8 cellular contexts compared by ENCODE assay signal in the genomic region with DNA sequence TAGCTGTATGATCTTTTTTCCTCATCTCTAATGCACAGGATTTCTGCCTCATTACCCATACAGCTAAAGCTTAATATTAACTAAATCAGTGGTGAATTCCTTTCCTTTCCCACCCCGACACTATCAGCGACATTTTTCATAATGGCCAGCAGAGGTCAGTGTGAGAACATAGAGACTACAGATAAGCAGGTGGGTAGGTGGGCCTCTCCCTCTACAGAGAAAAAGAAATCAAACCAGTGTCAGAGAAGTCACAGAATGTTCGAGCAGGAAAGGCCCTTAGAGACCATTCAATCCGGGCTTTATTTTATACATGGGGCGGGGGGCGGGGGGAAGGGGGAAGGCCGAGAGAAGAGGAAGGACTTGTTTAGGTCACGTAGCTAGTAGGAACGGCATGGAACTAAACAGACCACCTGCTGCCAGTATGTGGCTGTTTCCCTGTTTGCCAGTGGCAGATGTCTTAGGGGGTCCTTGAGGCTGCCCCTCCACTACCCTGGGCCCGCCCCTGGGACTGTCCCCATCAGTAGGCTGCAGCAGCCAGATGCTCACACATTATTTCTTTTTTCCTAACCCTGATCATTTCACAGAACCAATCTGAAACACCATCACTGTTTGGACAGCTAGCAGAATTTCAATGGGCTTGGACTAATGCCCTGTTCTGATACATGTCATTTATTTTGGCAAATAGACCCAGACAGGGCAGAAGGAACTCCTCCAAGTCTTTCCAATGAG.
DNase-seq lines count a peak whose midpoint lies in the region; ATAC-seq and TF ChIP-seq lines count a peak whose summit lies in the region.

No MANE protein-coding gene starts in this region.

- peak; percentile 24 for DNase-seq in AG20443 (ENCODE audit: low spot score)
- peak; percentile 24 for DNase-seq in GM13976 (ENCODE audit: low spot score)
- no peak for DNase-seq in esophagus squamous epithelium (lab: John Stamatoyannopoulos, UW)
- DNase-seq in progenitor cell of endocrine pancreas (ENCODE audit: low spot score, unreplicated experiment) = peak; percentile 14
- no peak for DNase-seq in CD8-positive, alpha-beta memory T cell

- no peak for TF ChIP-seq POLR2A in esophagus squamous epithelium (IDR thresholded peaks at IDR 0.05)

- peaks cover 4% of the 10 kb centered on the region for H3K4me1 Mint-ChIP-seq in progenitor cell of endocrine pancreas (ENCODE audit: low read depth)
- H3K4me1 Mint-ChIP-seq in CD8-positive, alpha-beta memory T cell = peaks cover 3 to 5% (median 4%) of the 10 kb centered on the region in 3 donors

- H3K9me3 Mint-ChIP-seq in progenitor cell of endocrine pancreas (ENCODE audit: low read depth) = no peaks in the 10 kb centered on the region
- H3K9me3 Mint-ChIP-seq in CD8-positive, alpha-beta memory T cell = no peaks in the 10 kb centered on the region

- peak overlapping the region; percentile 30 for H3K27ac Mint-ChIP-seq in progenitor cell of endocrine pancreas
- H3K27ac Mint-ChIP-seq in CD8-positive, alpha-beta memory T cell = peak overlapping the region in 1 of 8 donors; percentile 24

- H3K4me1 ChIP-seq in OCI-LY3 (ENCODE audit: low read length) = peaks cover 47% of the 10 kb centered on the region
- peaks cover 0 to 32% (median 3%) of the 10 kb centered on the region in 3 donors for H3K4me1 ChIP-seq in esophagus squamous epithelium
- no peaks in the 10 kb centered on the region for H3K4me1 ChIP-seq in CD8-positive, alpha-beta memory T cell (ENCODE audit: insufficient read depth, low read length)

- H3K4me3 ChIP-seq in OCI-LY3 (ENCODE audit: low read length) (peak overlapping the region; percentile 66), esophagus squamous epithelium (no peak overlapping the region)
- no peak overlapping the region for H3K4me3 ChIP-seq in CD8-positive, alpha-beta memory T cell (ENCODE audit: low read length)

- peak overlapping the region; percentile 78 for H3K4me2 ChIP-seq in OCI-LY3 (ENCODE audit: low read length)

- H3K36me3 Mint-ChIP-seq in progenitor cell of endocrine pancreas (ENCODE audit: insufficient read depth) = peaks cover 4% of the 10 kb centered on the region
- no peaks in the 10 kb centered on the region for H3K36me3 Mint-ChIP-seq in CD8-positive, alpha-beta memory T cell

- POLR2A ChIA-PET in CD8-positive, alpha-beta memory T cell (lab: Charles Lee) = no interaction called here

- H3K36me3 ChIP-seq in OCI-LY3 (replicated peaks; ENCODE audit: low read depth, low read length) (no peaks in the 10 kb centered on the region), esophagus squamous epithelium (no peaks in the 10 kb centered on the region)
- H3K36me3 ChIP-seq in CD8-positive, alpha-beta memory T cell (ENCODE audit: insufficient read depth, low read length) = no peaks in the 10 kb centered on the region

- WGBS in esophagus squamous epithelium, 2 donors = 11% methylated on average over 7 of the region's 10 CpGs; no CpG with 5 or more reads in 1 of the 2 donors

- H3K27ac ChIP-seq in OCI-LY3 (ENCODE audit: low read length) (peak overlapping the region; percentile 76), esophagus squamous epithelium (peak overlapping the region in 2 of 4 donors; percentile 37 to 54)
- no peak overlapping the region for H3K27ac ChIP-seq in CD8-positive, alpha-beta memory T cell (ENCODE audit: low read depth, low read length)

- CTCF ChIA-PET in CD8-positive, alpha-beta memory T cell (lab: Charles Lee) = interaction anchor here (1.2 kb wide), 1 partner anchor 9 kb away, joined by 4 read pairs; no protein-coding TSS in a partner anchor

- H3K27me3 ChIP-seq in OCI-LY3 (ENCODE audit: low read depth, low read length) (no peaks in the 10 kb centered on the region), esophagus squamous epithelium (no peaks in the 10 kb centered on the region)
- no peaks in the 10 kb centered on the region for H3K27me3 ChIP-seq in CD8-positive, alpha-beta memory T cell (ENCODE audit: insufficient read depth, low read length, poor library complexity, severe bottlenecking)

- ATAC-seq in HG03432 (IDR thresholded peaks at IDR 0.05; ENCODE audit: unreplicated experiment) (peak; percentile 71), HG03039 (IDR thresholded peaks at IDR 0.05; ENCODE audit: unreplicated experiment) (no peak)

- no peaks in the 10 kb centered on the region for H3K9me3 ChIP-seq in OCI-LY3 (ENCODE audit: insufficient read depth, low read length)
- no peaks in the 10 kb centered on the region for H3K9me3 ChIP-seq in esophagus squamous epithelium
- no peaks in the 10 kb centered on the region for H3K9me3 ChIP-seq in CD8-positive, alpha-beta memory T cell (ENCODE audit: low read length)

- in situ Hi-C loops in GM13976 (cut with MboI; ENCODE audit: low sequenced_read_pairs, unreplicated experiment) = no loop called here

- H3K27me3 Mint-ChIP-seq in progenitor cell of endocrine pancreas = no peaks in the 10 kb centered on the region
- peaks cover 6 to 17% of the 10 kb centered on the region in 2 donors for H3K27me3 Mint-ChIP-seq in CD8-positive, alpha-beta memory T cell

- no peak overlapping the region for H3K4me3 Mint-ChIP-seq in progenitor cell of endocrine pancreas (ENCODE audit: low read depth)
- peak overlapping the region in 2 of 7 donors; percentile 4 to 7 for H3K4me3 Mint-ChIP-seq in CD8-positive, alpha-beta memory T cell

- no peaks in the 10 kb centered on the region for H3K79me2 ChIP-seq in OCI-LY3 (ENCODE audit: low read length)

- peak overlapping the region; percentile 89; the same call in 1 of the 2 replicates for H2AFZ ChIP-seq in OCI-LY3 (ENCODE audit: low read depth, low read length)

- no peaks in the 10 kb centered on the region for H4K20me1 ChIP-seq in OCI-LY3 (ENCODE audit: insufficient read depth, low read length)

- H3K9ac ChIP-seq in OCI-LY3 (ENCODE audit: low read length) = peak overlapping the region; percentile 55

- TF ChIP-seq CTCF in GM13976 (IDR thresholded peaks at IDR 0.05; ENCODE audit: borderline replicate concordance, control extremely low read depth, extremely low read depth, insufficient read depth, missing control alignments) (peak; percentile 59), OCI-LY3 (IDR thresholded peaks at IDR 0.05; ENCODE audit: low read depth, low read length) (peak; percentile 72), esophagus squamous epithelium (IDR thresholded peaks at IDR 0.05) (peak; percentile 28 to 58 (median 48)), progenitor cell of endocrine pancreas (IDR thresholded peaks at IDR 0.05; ENCODE audit: unreplicated experiment) (peak; percentile 82)

- intact Hi-C loops in esophagus squamous epithelium (cut with DNase I) = no loop called here

Comparison
In these comparisons a context has a peak if more than half of its experiments do, and no peak if none do; other contexts are left out.
1. DNase-seq: peak in AG20443 (single experiment), GM13976 (single experiment) and progenitor cell of endocrine pancreas (single experiment); none in esophagus squamous epithelium (single experiment) and CD8-positive, alpha-beta memory T cell (0 of 5).
2. Peak in every context shown above with its lines, with median percentiles within 50 percentile points of each other: CTCF ChIP-seq.